Comparison of ENCODE assay signal across 27 cellular contexts in the genomic region with DNA sequence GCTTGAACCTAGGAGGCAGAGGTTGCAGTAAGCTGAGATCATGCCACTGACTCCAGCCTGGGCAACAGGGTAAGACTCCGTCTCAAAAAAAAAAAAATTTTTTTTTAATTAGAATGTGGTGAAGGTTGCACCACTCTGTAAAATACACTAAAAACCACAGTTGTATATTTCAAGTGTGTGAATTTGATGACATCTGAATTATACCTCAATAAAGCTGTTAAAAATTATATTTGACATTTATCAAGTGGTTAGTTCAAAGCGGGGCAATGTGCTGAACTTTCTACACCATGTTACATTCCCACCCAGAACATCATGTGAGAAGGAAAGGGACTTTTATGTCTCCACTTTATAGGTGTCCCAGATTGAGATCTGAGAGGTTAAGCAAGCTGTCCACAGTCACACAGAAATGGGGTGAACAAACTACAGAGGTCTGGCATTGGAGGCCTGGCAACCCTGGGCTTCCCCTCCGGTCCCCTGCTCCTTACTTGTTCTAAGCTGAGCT. TPM values are rescaled to one million over a fixed set of nuclear protein-coding genes. Genes with fewer than 3 reads are reported as not detected.
"Had no signal": no experiment of that assay in that cellular context is flagged by ENCODE, and none has a peak within 500 bp of the region (broad histone marks: within the 10 kb centered on the region; RNA-seq: fewer than 3 reads in every experiment).

No MANE protein-coding gene starts in this region.

- H3K4me3 ChIP-seq: gastrocnemius medialis, mucosa of descending colon, ovary, right lobe of liver, stomach, thyroid gland, upper lobe of left lung, vagina had no signal

- H3K27ac Mint-ChIP-seq: activated B cell treated with CpG ODN at 0.5 μM for 24 hours; activated T-helper 1 cell treated with anti-CD3 and anti-CD28 coated beads, Interleukin-12 subunit alpha, Interleukin-12 subunit beta, Interleukin-2, Interleukin-4 antibody, amounts not matched to agents 30 ng/mL and 10 ng/mL and 1 ng/mL, durations not matched to agents 14 hours and 24 hours and 36 hours; progenitor cell of endocrine pancreas had no signal

- H3K9me3 ChIP-seq: gastrocnemius medialis, mucosa of descending colon, ovary, right lobe of liver, stomach, thyroid gland, upper lobe of left lung, vagina had no signal

- H3K36me3 ChIP-seq: gastrocnemius medialis, ovary, right lobe of liver, stomach, thyroid gland, upper lobe of left lung, vagina had no signal

- H3K27ac ChIP-seq: epithelial cell of prostate, gastrocnemius medialis, ovary, right lobe of liver, stomach, thyroid gland, upper lobe of left lung, vagina had no signal

- H3K4me3 Mint-ChIP-seq: activated B cell treated with CpG ODN at 0.5 μM for 24 hours; activated T-helper 1 cell treated with anti-CD3 and anti-CD28 coated beads, Interleukin-12 subunit alpha, Interleukin-12 subunit beta, Interleukin-2, Interleukin-4 antibody, amounts not matched to agents 30 ng/mL and 10 ng/mL and 1 ng/mL, durations not matched to agents 14 hours and 24 hours and 36 hours had no signal

- ATAC-seq: gastrocnemius medialis, left cardiac atrium, left ventricle myocardium superior, mucosa of descending colon had no signal

- H3K27me3 ChIP-seq: ovary, right lobe of liver, thyroid gland, vagina had no signal

- FAIRE-seq: astrocyte, keratinocyte had no signal

- DNase-seq: activated B cell treated with CpG ODN at 0.5 μM for 24 hours; activated CD4-positive, alpha-beta T cell treated with anti-CD3 and anti-CD28 coated beads, Interleukin-2, amount 50 U/mL, for 1 hour; activated CD8-positive, alpha-beta memory T cell treated with anti-CD3 and anti-CD28 coated beads, Interleukin-2, amount 50 U/mL, for 4 hours; activated gamma-delta T cell; activated naive CD4-positive, alpha-beta T cell treated with anti-CD3 and anti-CD28 coated beads, Interleukin-2, amount 50 U/mL, for 16 hours; activated T-cell treated with anti-CD3 and anti-CD28 coated beads, Interleukin-2, amount 50 U/mL, for 1 hour; amniotic stem cell; caudate nucleus; gastrocnemius medialis; glutamatergic neuron; left cardiac atrium; left ventricle myocardium superior; mucosa of descending colon; ovary; right lobe of liver; stimulated activated CD4-positive, alpha-beta T cell treated with anti-CD3 and anti-CD28 coated beads, Interleukin-4, amount 100 ng/mL, for 1 hour; stomach; thyroid gland; upper lobe of left lung had no signal

- H3K4me1 ChIP-seq: right lobe of liver had no signal

- H3K9me3 Mint-ChIP-seq: activated B cell treated with CpG ODN at 0.5 μM for 24 hours; activated T-helper 1 cell treated with anti-CD3 and anti-CD28 coated beads, Interleukin-12 subunit alpha, Interleukin-12 subunit beta, Interleukin-2, Interleukin-4 antibody, amounts not matched to agents 30 ng/mL and 10 ng/mL and 1 ng/mL, durations not matched to agents 14 hours and 24 hours and 36 hours had no signal

RNA-seq across cellular contexts. Expression of a gene that starts 5.9 kb away (rescaled TPM):
- total RNA-seq: activated B cell treated with CpG ODN at 0.5 μM for 24 hours; activated T-helper 1 cell treated with anti-CD3 and anti-CD28 coated beads, Interleukin-12 subunit alpha, Interleukin-12 subunit beta, Interleukin-2, Interleukin-4 antibody, amounts not matched to agents 30 ng/mL and 10 ng/mL and 1 ng/mL, durations not matched to agents 14 hours and 24 hours and 36 hours; gastrocnemius medialis; left ventricle myocardium superior; progenitor cell of endocrine pancreas; renal cortical epithelial cell had no signal
- polyA plus RNA-seq: neural cell had no signal
